Comparison of ENCODE assay signal across 1 cellular context in genomic region chr7:108132551-108133265, GRCh38.
TF ChIP-seq lines count a peak whose summit lies in the region.

No MANE protein-coding gene starts in this region.

TF ChIP-seq in GM23338, 12 proteins besides CTCF, POLR2A, EP300 and RAD21 (continued from another document):
- TF ChIP-seq ZNF462 (CRISPR knock-in tag; IDR thresholded peaks at IDR 0.05), result no peak
- no peak for TF ChIP-seq JUNB (IDR thresholded peaks at IDR 0.05; ENCODE audit: unreplicated experiment)
